Comparison of ENCODE assay signal across 1 cellular context in the genomic region with DNA sequence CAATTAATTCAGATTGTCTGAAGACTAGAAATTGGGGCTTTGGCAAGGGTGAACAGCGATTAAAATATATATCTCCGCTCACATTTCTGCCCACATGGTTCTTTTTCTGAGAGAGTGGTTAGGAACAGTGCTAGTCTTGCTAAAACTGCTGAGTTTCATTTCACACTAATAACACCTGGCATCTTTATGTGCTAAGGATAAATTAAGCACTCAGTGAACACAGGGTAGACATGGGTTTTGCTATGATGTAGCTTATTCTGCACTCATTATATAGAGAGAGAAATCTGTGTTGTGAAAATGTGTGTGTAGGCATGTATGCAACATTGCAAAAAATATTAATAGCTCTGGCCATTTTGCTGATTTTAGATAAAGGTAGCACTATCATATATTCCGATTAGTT.
TF ChIP-seq lines count a peak whose summit lies in the region.

No MANE protein-coding gene starts in this region.

TF ChIP-seq in A549, 52 proteins besides CTCF, POLR2A, EP300 and RAD21 (continued from another document):
- TF ChIP-seq, protein P1, sequence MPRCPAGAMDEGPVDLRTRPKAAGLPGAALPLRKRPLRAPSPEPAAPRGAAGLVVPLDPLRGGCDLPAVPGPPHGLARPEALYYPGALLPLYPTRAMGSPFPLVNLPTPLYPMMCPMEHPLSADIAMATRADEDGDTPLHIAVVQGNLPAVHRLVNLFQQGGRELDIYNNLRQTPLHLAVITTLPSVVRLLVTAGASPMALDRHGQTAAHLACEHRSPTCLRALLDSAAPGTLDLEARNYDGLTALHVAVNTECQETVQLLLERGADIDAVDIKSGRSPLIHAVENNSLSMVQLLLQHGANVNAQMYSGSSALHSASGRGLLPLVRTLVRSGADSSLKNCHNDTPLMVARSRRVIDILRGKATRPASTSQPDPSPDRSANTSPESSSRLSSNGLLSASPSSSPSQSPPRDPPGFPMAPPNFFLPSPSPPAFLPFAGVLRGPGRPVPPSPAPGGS (IDR thresholded peaks at IDR 0.05), result no peak
- TF ChIP-seq JUN (IDR thresholded peaks at IDR 0.05), result no peak
